ENCODE assay signal across 21 cellular contexts in genomic region chr4:142547974-142548373, GRCh38.
DNase-seq lines count a peak whose midpoint lies in the region; TF ChIP-seq lines count a peak whose summit lies in the region.
"Had no signal": no experiment of that assay in that cellular context is flagged by ENCODE, and none has a peak within 500 bp of the region (broad histone marks: within the 10 kb centered on the region; RNA-seq: fewer than 3 reads in every experiment).

No MANE protein-coding gene starts in this region.

- no peaks in the 10 kb centered on the region for H3K9me3 ChIP-seq in H9 (ENCODE audit: control insufficient read depth, low read depth, low read length)
- H3K9me3 ChIP-seq in ascending aorta, result no peaks in the 10 kb centered on the region
- H3K9me3 ChIP-seq: colonic mucosa, gastroesophageal sphincter, stomach had no signal

- H2BK15ac ChIP-seq in H9 (ENCODE audit: low read depth, low read length), result no peak overlapping the region

- no peak overlapping the region for H2BK5ac ChIP-seq in H9 (ENCODE audit: insufficient read length, low read length)

- H4K5ac ChIP-seq in H9 (ENCODE audit: insufficient read length, low read depth, low read length), result no peak overlapping the region

- H3K56ac ChIP-seq in H9 (ENCODE audit: insufficient read length, low read depth, low read length), result no peak overlapping the region

- peaks cover 5% of the 10 kb centered on the region for H3K36me3 Mint-ChIP-seq in activated CD4-positive, alpha-beta memory T cell treated with anti-CD3 and anti-CD28 coated beads for 36 hours
- no peaks in the 10 kb centered on the region for H3K36me3 Mint-ChIP-seq in activated CD4-positive, alpha-beta memory T cell treated with anti-CD3 and anti-CD28 coated beads, Interleukin-2, amount 10 ng/mL, durations not matched to agents 7 days and 5 days (ENCODE audit: low read depth)
- H3K36me3 Mint-ChIP-seq in nephron progenitor cell (ENCODE audit: low read depth) (no peaks in the 10 kb centered on the region), H9 (ENCODE audit: insufficient read depth in 1 of 3, low read depth in 3 of 3) (0 out of 7 replicates have a peak, but pooled peaks cover 0 to 3% (median 0%) of the 10 kb centered on the region in 3 experiments)
- H3K36me3 Mint-ChIP-seq: activated CD8-positive, alpha-beta memory T cell treated with anti-CD3 and anti-CD28 coated beads, Interleukin-2, amount 10 ng/mL, durations not matched to agents 7 days and 5 days; CD14-positive monocyte; type B pancreatic cell had no signal

- no peak overlapping the region for H3K4me3 ChIP-seq in ascending aorta
- H3K4me3 ChIP-seq: colonic mucosa, gastroesophageal sphincter, K562, stomach had no signal

- H3K18ac ChIP-seq in H9 (ENCODE audit: insufficient read length, low read depth, low read length), result no peak overlapping the region

- no peak overlapping the region for H3K9ac ChIP-seq in H9 (ENCODE audit: extremely low read depth, insufficient read length, low read length)

- H3K23ac ChIP-seq in H9 (ENCODE audit: insufficient read length, low read depth, low read length), result no peak overlapping the region

- POLR2A ChIA-PET in activated CD4-positive, alpha-beta memory T cell treated with anti-CD3 and anti-CD28 coated beads for 36 hours (lab: Charles Lee), result interaction anchor here (0.9 to 1.2 kb wide), 3 partner anchors 9 to 131 kb away, joined by 3 to 5 read pairs (median 4); no protein-coding TSS in a partner anchor
- POLR2A ChIA-PET in activated CD4-positive, alpha-beta memory T cell treated with anti-CD3 and anti-CD28 coated beads, Interleukin-2, amount 10 ng/mL, durations not matched to agents 7 days and 5 days (lab: Charles Lee), result no interaction called here

- H2BK120ac ChIP-seq in H9 (ENCODE audit: low read depth, low read length, poor library complexity, severe bottlenecking), result no peak overlapping the region

- intact Hi-C loops in activated CD4-positive, alpha-beta memory T cell treated with anti-CD3 and anti-CD28 coated beads for 36 hours (cut with micrococcal nuclease), result no loop called here
- intact Hi-C loops in ascending aorta (cut with DNase I), result no loop called here

- H3K4me1 ChIP-seq in H9 (ENCODE audit: insufficient read depth, low read length) (peaks cover 4% of the 10 kb centered on the region; the same call in 1 of the 2 replicates), ascending aorta (no peaks in the 10 kb centered on the region)
- H3K4me1 ChIP-seq: gastroesophageal sphincter had no signal

- H4K91ac ChIP-seq in H9 (ENCODE audit: insufficient read length, low read depth, low read length), result no peak overlapping the region

- no peak overlapping the region for H3K14ac ChIP-seq in H9 (ENCODE audit: insufficient read depth, low read length)

- H3K9me3 Mint-ChIP-seq in activated CD4-positive, alpha-beta memory T cell treated with anti-CD3 and anti-CD28 coated beads for 36 hours, result no peaks in the 10 kb centered on the region
- H3K9me3 Mint-ChIP-seq in activated CD4-positive, alpha-beta memory T cell treated with anti-CD3 and anti-CD28 coated beads, Interleukin-2, amount 10 ng/mL, durations not matched to agents 7 days and 5 days, result no peaks in the 10 kb centered on the region
- H3K9me3 Mint-ChIP-seq in nephron progenitor cell (peaks cover 4% of the 10 kb centered on the region), H9 (no peaks in the 10 kb centered on the region)

- no peaks in the 10 kb centered on the region for H4K20me1 ChIP-seq in H9 (ENCODE audit: control insufficient read depth, insufficient read depth, insufficient read length)

- peak overlapping the region; percentile 97 for H3K27ac ChIP-seq in epithelial cell of prostate
- no peak overlapping the region for H3K27ac ChIP-seq in H9 (ENCODE audit: insufficient read length, low read depth, low read length)
- H3K27ac ChIP-seq in ascending aorta, result no peak overlapping the region
- H3K27ac ChIP-seq: colonic mucosa, gastroesophageal sphincter, stomach had no signal

- TF ChIP-seq CTCF in nephron progenitor cell (IDR thresholded peaks at IDR 0.05) (no peak), H9 (conservative IDR thresholded peaks at IDR 0.05) (no peak), ascending aorta (IDR thresholded peaks at IDR 0.05) (no peak)

- no peak for DNase-seq in activated CD4-positive, alpha-beta memory T cell treated with anti-CD3 and anti-CD28 coated beads for 36 hours
- no peak for DNase-seq in activated CD4-positive, alpha-beta memory T cell treated with anti-CD3 and anti-CD28 coated beads, Interleukin-2, amount 10 ng/mL, durations not matched to agents 7 days and 5 days
- peak; percentile 92 for DNase-seq in NCI-H446 treated with DMSO at 0.1 percent for 48 hours (lab: John Stamatoyannopoulos, UW)
- peak; percentile 87 for DNase-seq in epithelial cell of prostate (ENCODE audit: low read depth, low spot score)
- DNase-seq in nephron progenitor cell, result no peak
- no peak for DNase-seq in inferior parietal cortex (ENCODE audit: extremely low spot score)
- no peak for DNase-seq in H9
- no peak for DNase-seq in ascending aorta (ENCODE audit: low spot score in 2 of 2)
- DNase-seq: activated CD4-positive, CD25-positive, alpha-beta regulatory T cell treated with anti-CD3 and anti-CD28 coated beads, Interleukin-2, amount 50 U/mL, for 72 hours; activated CD8-positive, alpha-beta memory T cell treated with anti-CD3 and anti-CD28 coated beads, Interleukin-2, amount 10 ng/mL, durations not matched to agents 7 days and 5 days; activated effector memory CD4-positive, alpha-beta T cell treated with anti-CD3 and anti-CD28 coated beads, Interleukin-2, amount 50 U/mL, for 16 hours; amniotic stem cell; colonic mucosa; NCI-H1105; OCI-M1; stimulated activated CD4-positive, alpha-beta T cell treated with anti-CD3 and anti-CD28 coated beads, Interleukin-1b, Interleukin-23, amount 100 ng/mL, for 48 hours; stomach had no signal

- no peak overlapping the region for H3K4me2 ChIP-seq in H9 (ENCODE audit: insufficient read depth, insufficient read length, low read length)

- no peak overlapping the region for H2BK20ac ChIP-seq in H9 (ENCODE audit: low read depth, low read length, poor library complexity, severe bottlenecking)

- no peaks in the 10 kb centered on the region for H3K36me3 ChIP-seq in ascending aorta
- H3K36me3 ChIP-seq: colonic mucosa, gastroesophageal sphincter, stomach had no signal

- no peaks in the 10 kb centered on the region for H3K23me2 ChIP-seq in H9 (ENCODE audit: insufficient read length, low read depth, low read length, poor library complexity, severe bottlenecking)

- no peaks in the 10 kb centered on the region for H3K79me2 ChIP-seq in H9 (ENCODE audit: insufficient read depth, low read length)

- H3K79me1 ChIP-seq in H9 (ENCODE audit: insufficient read depth, low read depth, low read length, poor library complexity, severe bottlenecking), result no peaks in the 10 kb centered on the region

- no peaks in the 10 kb centered on the region for H3K27me3 Mint-ChIP-seq in activated CD4-positive, alpha-beta memory T cell treated with anti-CD3 and anti-CD28 coated beads for 36 hours
- no peaks in the 10 kb centered on the region for H3K27me3 Mint-ChIP-seq in activated CD4-positive, alpha-beta memory T cell treated with anti-CD3 and anti-CD28 coated beads, Interleukin-2, amount 10 ng/mL, durations not matched to agents 7 days and 5 days
- H3K27me3 Mint-ChIP-seq in nephron progenitor cell (ENCODE audit: low read depth, poor library complexity) (no peaks in the 10 kb centered on the region), H9 (ENCODE audit: low read depth) (no peaks in the 10 kb centered on the region)
- H3K27me3 Mint-ChIP-seq: activated CD8-positive, alpha-beta memory T cell treated with anti-CD3 and anti-CD28 coated beads, Interleukin-2, amount 10 ng/mL, durations not matched to agents 7 days and 5 days; type B pancreatic cell had no signal

- H2AFZ ChIP-seq in H9 (ENCODE audit: low read length), result no peak overlapping the region

- peaks cover 61% of the 10 kb centered on the region for H3K4me1 Mint-ChIP-seq in activated CD4-positive, alpha-beta memory T cell treated with anti-CD3 and anti-CD28 coated beads for 36 hours (ENCODE audit: low read depth)
- H3K4me1 Mint-ChIP-seq in activated CD4-positive, alpha-beta memory T cell treated with anti-CD3 and anti-CD28 coated beads, Interleukin-2, amount 10 ng/mL, durations not matched to agents 7 days and 5 days, result peaks cover 33% of the 10 kb centered on the region
- H3K4me1 Mint-ChIP-seq in nephron progenitor cell (peaks cover 52% of the 10 kb centered on the region), H9 (peaks cover 8 to 15% of the 10 kb centered on the region in 2 experiments)

- no CpG with 5 or more reads among the region's 1 CpG for WGBS in H9 (ENCODE audit: extremely low coverage, insufficient read length, low lambda C conversion rate)

- H4K8ac ChIP-seq in H9 (replicated peaks; ENCODE audit: insufficient read length, low read depth, low read length), result no peak overlapping the region

- peak overlapping the region; percentile 8 for H3K27ac Mint-ChIP-seq in activated CD4-positive, alpha-beta memory T cell treated with anti-CD3 and anti-CD28 coated beads for 36 hours
- no peak overlapping the region for H3K27ac Mint-ChIP-seq in activated CD4-positive, alpha-beta memory T cell treated with anti-CD3 and anti-CD28 coated beads, Interleukin-2, amount 10 ng/mL, durations not matched to agents 7 days and 5 days
- H3K27ac Mint-ChIP-seq in nephron progenitor cell, result peak overlapping the region; percentile 4
- H3K27ac Mint-ChIP-seq in H9, result no peak overlapping the region
- H3K27ac Mint-ChIP-seq: activated CD8-positive, alpha-beta memory T cell treated with anti-CD3 and anti-CD28 coated beads, Interleukin-2, amount 10 ng/mL, durations not matched to agents 7 days and 5 days; CD14-positive monocyte; type B pancreatic cell had no signal

- no peak overlapping the region for H3K4ac ChIP-seq in H9 (ENCODE audit: low read depth, low read length)

- CTCF ChIA-PET in activated CD4-positive, alpha-beta memory T cell treated with anti-CD3 and anti-CD28 coated beads for 36 hours (lab: Charles Lee), result interaction anchor here (1.0 kb wide), 1 partner anchor 141 kb away, joined by 3 read pairs; no protein-coding TSS in a partner anchor
- CTCF ChIA-PET in activated CD4-positive, alpha-beta memory T cell treated with anti-CD3 and anti-CD28 coated beads, Interleukin-2, amount 10 ng/mL, durations not matched to agents 7 days and 5 days (lab: Charles Lee), result interaction anchor here (1.2 kb wide), 1 partner anchor 74 kb away, joined by 3 read pairs; no protein-coding TSS in a partner anchor

- H3K4me3 Mint-ChIP-seq in activated CD4-positive, alpha-beta memory T cell treated with anti-CD3 and anti-CD28 coated beads for 36 hours, result no peak overlapping the region
- H3K4me3 Mint-ChIP-seq in activated CD4-positive, alpha-beta memory T cell treated with anti-CD3 and anti-CD28 coated beads, Interleukin-2, amount 10 ng/mL, durations not matched to agents 7 days and 5 days, result no peak overlapping the region
- no peak overlapping the region for H3K4me3 Mint-ChIP-seq in nephron progenitor cell
- H3K4me3 Mint-ChIP-seq in H9, result no peak overlapping the region
- H3K4me3 Mint-ChIP-seq: activated CD8-positive, alpha-beta memory T cell treated with anti-CD3 and anti-CD28 coated beads, Interleukin-2, amount 10 ng/mL, durations not matched to agents 7 days and 5 days; CD14-positive monocyte; type B pancreatic cell had no signal

- H2AK5ac ChIP-seq in H9 (ENCODE audit: insufficient read length, low read length), result no peak overlapping the region

- H3K27me3 ChIP-seq in H9 (ENCODE audit: insufficient read depth, low read length), result no peaks in the 10 kb centered on the region
- no peaks in the 10 kb centered on the region for H3K27me3 ChIP-seq in ascending aorta
- H3K27me3 ChIP-seq: colonic mucosa, gastroesophageal sphincter, stomach had no signal

- no peak overlapping the region for H2BK12ac ChIP-seq in H9 (ENCODE audit: insufficient read length, low read depth, low read length)

- H3T11ph ChIP-seq in H9 (ENCODE audit: low read length), result no peak overlapping the region

Comparison
In these comparisons a context has a peak if more than half of its experiments do, and no peak if none do; other contexts are left out.
1. H3K27ac Mint-ChIP-seq: peak in activated CD4-positive, alpha-beta memory T cell treated with anti-CD3 and anti-CD28 coated beads for 36 hours (single experiment) and nephron progenitor cell (single experiment); none in activated CD4-positive, alpha-beta memory T cell treated with anti-CD3 and anti-CD28 coated beads, Interleukin-2, amount 10 ng/mL, durations not matched to agents 7 days and 5 days (single experiment) and H9 (0 of 3).
2. DNase-seq: peak in NCI-H446 treated with DMSO at 0.1 percent for 48 hours (single experiment) and epithelial cell of prostate (single experiment); none in activated CD4-positive, alpha-beta memory T cell treated with anti-CD3 and anti-CD28 coated beads for 36 hours (single experiment), activated CD4-positive, alpha-beta memory T cell treated with anti-CD3 and anti-CD28 coated beads, Interleukin-2, amount 10 ng/mL, durations not matched to agents 7 days and 5 days (single experiment), nephron progenitor cell (single experiment), inferior parietal cortex (single experiment), H9 (single experiment) and ascending aorta (0 of 2).